ENCODE assay signal across 11 cellular contexts in the genomic region with DNA sequence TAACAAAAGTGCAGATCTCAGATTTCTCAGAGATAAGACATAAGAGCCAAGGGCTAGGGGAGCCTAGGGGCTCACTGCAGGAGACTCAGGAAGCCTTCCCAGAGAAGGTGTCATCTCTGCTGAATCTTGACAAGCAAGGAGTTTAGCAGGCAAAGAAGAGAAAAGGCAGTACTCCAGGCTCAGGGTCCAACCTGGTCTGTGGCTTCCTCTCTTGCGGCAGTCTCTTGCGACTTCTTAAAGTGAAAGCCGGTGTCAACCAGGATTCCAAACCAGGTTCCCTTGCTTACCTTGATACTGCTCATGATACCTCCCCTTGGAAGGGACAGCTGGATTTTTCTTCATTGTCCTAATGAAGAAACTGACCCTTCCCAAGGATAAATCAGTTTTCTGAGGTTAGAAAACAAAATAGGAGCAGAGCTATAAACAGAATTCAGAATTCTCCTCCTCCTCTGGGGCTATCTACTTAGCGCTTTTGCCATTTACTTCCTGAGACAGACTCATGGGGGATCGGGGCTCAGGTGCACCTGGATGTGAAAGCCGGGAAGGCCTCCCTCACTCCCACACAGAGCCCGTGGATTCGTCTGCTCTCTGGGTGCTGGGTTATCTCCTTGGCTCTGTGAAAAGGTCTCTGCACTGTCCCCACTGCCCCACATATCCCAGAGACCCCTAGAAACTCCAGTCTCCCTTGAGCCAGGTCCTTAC. TPM values are rescaled to one million over a fixed set of nuclear protein-coding genes. Genes with fewer than 3 reads are reported as not detected.
DNase-seq lines count a peak whose midpoint lies in the region; ATAC-seq and TF ChIP-seq lines count a peak whose summit lies in the region.
"Had no signal": no experiment of that assay in that cellular context is flagged by ENCODE, and none has a peak within 500 bp of the region (broad histone marks: within the 10 kb centered on the region; RNA-seq: fewer than 3 reads in every experiment).

No MANE protein-coding gene starts in this region.

- H3K9me3 ChIP-seq in stomach = no peaks in the 10 kb centered on the region

- intact Hi-C loops in activated CD4-positive, alpha-beta T cell treated with anti-CD3 and anti-CD28 coated beads for 36 hours (cut with DNase I, micrococcal nuclease) = no loop called here
- intact Hi-C loops in stomach (cut with DNase I; ENCODE audit: low total_unique reads) = no loop called here

- no peaks in the 10 kb centered on the region for H3K36me3 ChIP-seq in stomach

- no peak for TF ChIP-seq EP300 in stomach (IDR thresholded peaks at IDR 0.05)

- TF ChIP-seq POLR2A in stomach (IDR thresholded peaks at IDR 0.05) = no peak

- H3K27me3 ChIP-seq in layer of hippocampus (ENCODE audit: control insufficient read depth, insufficient read depth, low read length) (peaks cover 4% of the 10 kb centered on the region), stomach (no peaks in the 10 kb centered on the region)

- H3K4me3 Mint-ChIP-seq in activated CD4-positive, alpha-beta T cell treated with anti-CD3 and anti-CD28 coated beads for 36 hours = peak overlapping the region; percentile 15
- peak overlapping the region; percentile 75 for H3K4me3 Mint-ChIP-seq in activated naive CD8-positive, alpha-beta T cell

- no peak for TF ChIP-seq CTCF in stomach (IDR thresholded peaks at IDR 0.05)

- no peak for DNase-seq in activated CD4-positive, alpha-beta T cell treated with anti-CD3 and anti-CD28 coated beads for 36 hours
- no peak for DNase-seq in activated CD4-positive, alpha-beta T cell treated with anti-CD3 and anti-CD28 coated beads for 48 hours
- DNase-seq in stomach (peak; percentile 24), NCI-H526 (lab: John Stamatoyannopoulos, UW) (no peak), C1 segment of cervical spinal cord (lab: John Stamatoyannopoulos, UW) (no peak)
- DNase-seq: effector CD8-positive, alpha-beta T cell; NCI-H446 had no signal

- CTCF ChIA-PET in activated CD4-positive, alpha-beta T cell treated with anti-CD3 and anti-CD28 coated beads for 36 hours (lab: Charles Lee) = interaction anchor here (0.7 to 1.3 kb wide), 3 partner anchors 14 to 332 kb away, joined by 3 to 5 read pairs (median 4); no protein-coding TSS in a partner anchor

- no peaks in the 10 kb centered on the region for H3K9me3 Mint-ChIP-seq in activated CD4-positive, alpha-beta T cell treated with anti-CD3 and anti-CD28 coated beads for 36 hours (ENCODE audit: low read depth)
- no peaks in the 10 kb centered on the region for H3K9me3 Mint-ChIP-seq in activated naive CD8-positive, alpha-beta T cell (ENCODE audit: low read depth)

- peaks cover 7% of the 10 kb centered on the region for H3K27me3 Mint-ChIP-seq in activated CD4-positive, alpha-beta T cell treated with anti-CD3 and anti-CD28 coated beads for 36 hours
- H3K27me3 Mint-ChIP-seq in activated naive CD8-positive, alpha-beta T cell = no peaks in the 10 kb centered on the region

- H3K4me1 Mint-ChIP-seq in activated CD4-positive, alpha-beta T cell treated with anti-CD3 and anti-CD28 coated beads for 36 hours = peaks cover 25% of the 10 kb centered on the region
- peaks cover 42% of the 10 kb centered on the region for H3K4me1 Mint-ChIP-seq in activated naive CD8-positive, alpha-beta T cell (ENCODE audit: low read depth)

- H3K4me1 ChIP-seq in stomach = peaks cover 41 to 64% (median 50%) of the 10 kb centered on the region in 4 donors

- peak overlapping the region in 3 of 4 donors; percentile 5 to 52 (median 5) for H3K4me3 ChIP-seq in stomach

- no peaks in the 10 kb centered on the region for H3K36me3 Mint-ChIP-seq in activated CD4-positive, alpha-beta T cell treated with anti-CD3 and anti-CD28 coated beads for 36 hours (ENCODE audit: low read depth)
- H3K36me3 Mint-ChIP-seq in activated naive CD8-positive, alpha-beta T cell = no peaks in the 10 kb centered on the region

- no peak for ATAC-seq in activated CD4-positive, alpha-beta T cell treated with anti-CD3 and anti-CD28 coated beads for 36 hours
- no peak for ATAC-seq in GM18909 (IDR thresholded peaks at IDR 0.05; ENCODE audit: poor library complexity, unreplicated experiment)
- ATAC-seq: activated CD4-positive, CD25-positive, alpha-beta regulatory T cell treated with anti-CD3 and anti-CD28 coated beads, Interleukin-2, amount 50 U/mL, for 24 hours had no signal

- H3K27ac ChIP-seq in layer of hippocampus (ENCODE audit: low read depth, low read length) = peak overlapping the region; percentile 63
- peak overlapping the region; percentile 89 to 96 (median 95) for H3K27ac ChIP-seq in stomach

- H3K27ac Mint-ChIP-seq in activated CD4-positive, alpha-beta T cell treated with anti-CD3 and anti-CD28 coated beads for 36 hours = peak overlapping the region; percentile 75
- H3K27ac Mint-ChIP-seq in activated naive CD8-positive, alpha-beta T cell = peak overlapping the region; percentile 61

- POLR2A ChIA-PET in activated CD4-positive, alpha-beta T cell treated with anti-CD3 and anti-CD28 coated beads for 36 hours (lab: Charles Lee) = interaction anchor here (0.6 to 1.0 kb wide), 2 partner anchors 135 to 181 kb away, joined by 4 read pairs; no protein-coding TSS in a partner anchor

- 36 to 67% (median 40%) methylated on average over 8 of the region's 8 CpGs for WGBS in stomach, 5 donors

RNA-seq across cellular contexts. Expression of a gene that starts 1.8 kb away (rescaled TPM):
- under 1 TPM in 1 of 2 experiments, not detected in 1; 0.05 TPM for total RNA-seq in activated CD4-positive, alpha-beta T cell treated with anti-CD3 and anti-CD28 coated beads for 36 hours
- 100 to 1,000 TPM in 4 of 5 donors, 10 to 100 TPM in 1; 63.3 to 486 (median 277) TPM for total RNA-seq in stomach
- polyA plus RNA-seq in stomach = 10 to 100 TPM; 16.6 to 98.0 (median 47.5) TPM

RNA-seq across cellular contexts. Expression of a gene that starts 6.8 kb away (rescaled TPM):
- 1 to 10 TPM in 1 of 2 experiments, under 1 TPM in 1; 0.57 to 1.1 TPM for total RNA-seq in activated CD4-positive, alpha-beta T cell treated with anti-CD3 and anti-CD28 coated beads for 36 hours
- total RNA-seq in stomach = 100 to 1,000 TPM in 3 of 5 donors, 10 to 100 TPM in 2; 27.5 to 471 (median 126) TPM
- polyA plus RNA-seq in stomach = 10 to 100 TPM; 47.3 to 76.3 (median 48.3) TPM

RNA-seq across cellular contexts. Expression of a gene that starts 35.2 kb away (rescaled TPM):
- 10 to 100 TPM; 42.1 to 58.7 TPM for total RNA-seq in activated CD4-positive, alpha-beta T cell treated with anti-CD3 and anti-CD28 coated beads for 36 hours
- total RNA-seq in stomach = 100 to 1,000 TPM in 4 of 5 donors, 10 to 100 TPM in 1; 91.6 to 432 (median 152) TPM
- polyA plus RNA-seq in stomach = 10 to 100 TPM; 35.2 to 64.4 (median 38.5) TPM

Comparison
In these comparisons a context has a peak if more than half of its experiments do, and no peak if none do; other contexts are left out.
1. RNA of a gene that starts 1.8 kb away (total RNA-seq): 63.3 to 486 TPM in stomach; 0.05 TPM in activated CD4-positive, alpha-beta T cell treated with anti-CD3 and anti-CD28 coated beads for 36 hours; every median in the first group is over 10 times any median in the second.
2. RNA of a gene that starts 6.8 kb away (total RNA-seq): 27.5 to 471 TPM in stomach; 0.57 to 1.1 TPM in activated CD4-positive, alpha-beta T cell treated with anti-CD3 and anti-CD28 coated beads for 36 hours; every median in the first group is over 10 times any median in the second.